Comparison of ENCODE assay signal across 1 cellular context in genomic region chr12:63649517-63649916, GRCh38. TPM values are rescaled to one million over a fixed set of nuclear protein-coding genes. Genes with fewer than 3 reads are reported as not detected.
"Had no signal": no experiment of that assay in that cellular context is flagged by ENCODE, and none has a peak within 500 bp of the region (broad histone marks: within the 10 kb centered on the region; RNA-seq: fewer than 3 reads in every experiment).

No MANE protein-coding gene starts in this region.

RNA-seq across cellular contexts. Expression of gene DPY19L2, which starts 18.8 kb away (rescaled TPM):
- polyA plus RNA-seq: smooth muscle cell had no signal
